Comparison of ENCODE assay signal across 8 cellular contexts in the genomic region with DNA sequence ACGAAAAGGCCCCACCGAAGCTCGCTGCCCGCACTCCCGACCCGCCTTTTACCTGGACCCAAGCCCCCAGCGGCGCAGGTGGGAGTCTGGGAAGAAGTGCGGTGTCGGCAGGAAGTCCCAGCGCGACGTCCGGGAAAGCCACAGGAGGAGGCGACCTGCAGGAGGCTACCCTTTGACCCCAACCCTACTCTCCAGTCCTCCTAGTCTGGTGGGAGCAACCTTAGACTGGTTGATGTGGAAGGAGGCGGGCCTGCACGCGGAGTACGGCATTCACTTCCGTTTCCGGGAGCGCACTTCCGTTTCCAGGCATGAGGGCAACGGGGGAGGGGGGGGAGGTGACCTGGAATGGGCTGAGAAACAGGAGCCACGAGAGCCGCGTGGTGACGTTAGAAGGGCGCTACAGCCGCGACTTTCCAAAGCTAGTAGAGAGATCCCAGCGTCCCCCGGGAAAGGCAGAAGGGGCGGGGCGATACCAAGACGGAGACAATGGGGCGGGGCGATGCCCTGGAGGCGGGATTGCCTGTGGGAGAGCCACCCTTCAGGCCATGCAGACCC. TPM values are rescaled to one million over a fixed set of nuclear protein-coding genes. Genes with fewer than 3 reads are reported as not detected.
DNase-seq lines count a peak whose midpoint lies in the region; ATAC-seq and TF ChIP-seq lines count a peak whose summit lies in the region.

No MANE protein-coding gene starts in this region.

- intact Hi-C loops in right cardiac atrium (cut with DNase I) = no loop called here

- peak overlapping the region; percentile 68 for H3K27ac Mint-ChIP-seq in activated naive CD8-positive, alpha-beta T cell treated with anti-CD3 and anti-CD28 coated beads for 36 hours

- ATAC-seq in right cardiac atrium (peak; percentile 95 to 97), HG03108 (IDR thresholded peaks at IDR 0.05; ENCODE audit: unreplicated experiment) (no peak)

- H3K9me3 ChIP-seq in right cardiac atrium (ENCODE audit: control insufficient read depth, low read length) = peaks cover 3% of the 10 kb centered on the region

- H3K27ac ChIP-seq in RWPE1 (peak overlapping the region; percentile 67), right cardiac atrium (ENCODE audit: low read length) (peak overlapping the region; percentile 6)

- CTCF ChIA-PET in GM10248 (lab: Yijun Ruan, JAX) = no interaction called here
- CTCF ChIA-PET in RWPE1 (lab: Yijun Ruan, JAX) = interaction anchor here (0.5 kb wide), 1 partner anchor 161 kb away, joined by 3 read pairs; no protein-coding TSS in a partner anchor

- peaks cover 72% of the 10 kb centered on the region for H3K36me3 Mint-ChIP-seq in activated naive CD8-positive, alpha-beta T cell treated with anti-CD3 and anti-CD28 coated beads for 36 hours

- H3K4me3 ChIP-seq in right cardiac atrium (ENCODE audit: low read length) = peak overlapping the region; percentile 90

- H3K4me3 Mint-ChIP-seq in activated naive CD8-positive, alpha-beta T cell treated with anti-CD3 and anti-CD28 coated beads for 36 hours = peak overlapping the region; percentile 85

- peaks cover 57% of the 10 kb centered on the region for H3K9me3 Mint-ChIP-seq in activated naive CD8-positive, alpha-beta T cell treated with anti-CD3 and anti-CD28 coated beads for 36 hours

- peaks cover 9% of the 10 kb centered on the region for H3K4me1 Mint-ChIP-seq in activated naive CD8-positive, alpha-beta T cell treated with anti-CD3 and anti-CD28 coated beads for 36 hours

- TF ChIP-seq CTCF in GM10248 (IDR thresholded peaks at IDR 0.05; ENCODE audit: control extremely low read depth, extremely low read depth, low read depth, missing control alignments) = no peak
- no peak for TF ChIP-seq CTCF in RWPE1 (conservative IDR thresholded peaks at IDR 0.05; ENCODE audit: low read depth)

- POLR2A ChIA-PET in GM10248 (lab: Yijun Ruan, JAX) = no interaction called here
- POLR2A ChIA-PET in RWPE1 (lab: Yijun Ruan, JAX; ENCODE audit: low non-redundant PET) = no interaction called here

- DNase-seq in GM10248 (ENCODE audit: extremely low spot score) (peak; percentile 63), RWPE1 (ENCODE audit: low spot score) (peak; percentile 78), right cardiac atrium (peak; percentile 80 to 90 (median 90)), smooth muscle cell of the brain vasculature (ENCODE audit: low read depth, low spot score) (peak; percentile 17), NCI-H345 (lab: John Stamatoyannopoulos, UW) (no peak), mesenteric fat pad (ENCODE audit: low spot score) (no peak)
- DNase-seq in activated naive CD8-positive, alpha-beta T cell treated with anti-CD3 and anti-CD28 coated beads for 36 hours = peak; percentile 69

- 2% methylated on average over 39 of the region's 39 CpGs for WGBS in right cardiac atrium

- no peaks in the 10 kb centered on the region for H3K27me3 ChIP-seq in right cardiac atrium (ENCODE audit: control insufficient read depth, insufficient read depth)

- H3K27me3 Mint-ChIP-seq in activated naive CD8-positive, alpha-beta T cell treated with anti-CD3 and anti-CD28 coated beads for 36 hours = no peaks in the 10 kb centered on the region

- H3K4me1 ChIP-seq in right cardiac atrium (ENCODE audit: control insufficient read depth, insufficient read depth, low read length) = no peaks in the 10 kb centered on the region

RNA-seq across cellular contexts. Expression of gene ZNF266, which starts 28.5 kb away (rescaled TPM):
- 10 to 100 TPM; 30.9 to 31.3 TPM for total RNA-seq in activated naive CD8-positive, alpha-beta T cell treated with anti-CD3 and anti-CD28 coated beads for 36 hours
- total RNA-seq in right cardiac atrium (10 to 100 TPM in 3 of 4 donors, 1 to 10 TPM in 1; 9.4 to 12.9 (median 11.5) TPM), mesenteric fat pad (14.0 TPM)
- 10.5 TPM for polyA plus RNA-seq in right cardiac atrium

RNA-seq across cellular contexts. Expression of gene ZNF177, which starts 44.1 kb away (rescaled TPM):
- 1 to 10 TPM in 1 of 2 experiments, under 1 TPM in 1; 0.74 to 1.0 TPM for total RNA-seq in activated naive CD8-positive, alpha-beta T cell treated with anti-CD3 and anti-CD28 coated beads for 36 hours
- total RNA-seq in right cardiac atrium = 1 to 10 TPM; 2.3 to 4.0 (median 3.4) TPM
- 2.2 TPM for polyA plus RNA-seq in right cardiac atrium
- 0.48 TPM for total RNA-seq in mesenteric fat pad

Comparison
In these comparisons a context has a peak if more than half of its experiments do, and no peak if none do; other contexts are left out.
1. DNase-seq: peak in GM10248 (single experiment), RWPE1 (single experiment), activated naive CD8-positive, alpha-beta T cell treated with anti-CD3 and anti-CD28 coated beads for 36 hours (single experiment), right cardiac atrium (3 of 3) and smooth muscle cell of the brain vasculature (single experiment); none in NCI-H345 (single experiment) and mesenteric fat pad (single experiment).